1 cellular context compared by ENCODE assay signal in the genomic region with DNA sequence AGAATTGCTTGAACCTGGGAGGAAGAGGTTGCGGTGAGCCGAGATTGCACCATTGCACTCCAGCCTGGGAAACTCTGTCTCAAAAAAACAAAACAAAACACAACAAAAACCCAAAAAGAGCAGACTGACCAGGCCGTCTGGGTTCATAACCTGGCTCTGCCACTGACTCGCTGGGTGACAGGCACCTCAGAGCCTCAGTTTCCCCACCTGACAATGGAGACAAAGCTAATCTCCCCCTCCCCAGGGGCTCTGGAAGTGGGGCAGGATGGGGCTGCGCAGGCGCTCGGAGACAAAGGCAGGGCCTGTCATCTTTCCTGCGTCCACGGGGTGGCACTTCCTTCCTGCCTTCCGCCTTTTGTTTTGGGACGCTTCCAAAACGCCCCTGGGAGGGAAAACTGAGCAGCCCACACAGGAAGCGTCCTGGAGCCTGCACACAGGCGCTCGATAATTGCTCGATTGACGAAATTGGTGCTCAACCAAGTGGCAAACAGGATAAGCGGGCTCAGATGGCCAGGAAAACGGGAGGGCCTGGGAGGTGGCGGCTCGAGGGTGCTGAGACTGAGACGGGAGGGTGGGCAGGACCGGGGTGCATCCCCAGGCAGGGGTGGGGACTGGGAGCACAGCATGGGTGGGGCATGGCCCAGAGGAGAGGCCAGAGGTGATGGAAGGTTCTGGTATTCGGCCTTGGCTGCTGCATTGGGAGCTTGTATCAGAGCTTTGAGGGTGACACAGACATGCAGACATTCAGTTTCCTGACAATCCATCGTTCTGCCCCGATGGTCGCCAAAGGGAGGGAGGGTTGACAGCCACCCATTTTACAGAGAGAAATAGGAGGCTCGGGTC.
TF ChIP-seq lines count a peak whose summit lies in the region.

No MANE protein-coding gene starts in this region.

TF ChIP-seq in K562, 482 proteins besides CTCF, POLR2A, EP300 and RAD21 (continued from another document and continues in another):
- TF ChIP-seq, protein P1, sequence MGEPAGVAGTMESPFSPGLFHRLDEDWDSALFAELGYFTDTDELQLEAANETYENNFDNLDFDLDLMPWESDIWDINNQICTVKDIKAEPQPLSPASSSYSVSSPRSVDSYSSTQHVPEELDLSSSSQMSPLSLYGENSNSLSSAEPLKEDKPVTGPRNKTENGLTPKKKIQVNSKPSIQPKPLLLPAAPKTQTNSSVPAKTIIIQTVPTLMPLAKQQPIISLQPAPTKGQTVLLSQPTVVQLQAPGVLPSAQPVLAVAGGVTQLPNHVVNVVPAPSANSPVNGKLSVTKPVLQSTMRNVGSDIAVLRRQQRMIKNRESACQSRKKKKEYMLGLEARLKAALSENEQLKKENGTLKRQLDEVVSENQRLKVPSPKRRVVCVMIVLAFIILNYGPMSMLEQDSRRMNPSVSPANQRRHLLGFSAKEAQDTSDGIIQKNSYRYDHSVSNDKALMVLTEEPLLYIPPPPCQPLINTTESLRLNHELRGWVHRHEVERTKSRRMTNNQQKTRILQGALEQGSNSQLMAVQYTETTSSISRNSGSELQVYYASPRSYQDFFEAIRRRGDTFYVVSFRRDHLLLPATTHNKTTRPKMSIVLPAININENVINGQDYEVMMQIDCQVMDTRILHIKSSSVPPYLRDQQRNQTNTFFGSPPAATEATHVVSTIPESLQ (CRISPR knock-in tag; IDR thresholded peaks at IDR 0.05), result 0 out of 2 replicates have a peak, but pooled peaks have one; percentile 44
- TF ChIP-seq CC2D1A (IDR thresholded peaks at IDR 0.05) (peak; percentile 84), MTA1 (IDR thresholded peaks at IDR 0.05; ENCODE audit: borderline replicate concordance) (no peak), RBM22 (IDR thresholded peaks at IDR 0.05; ENCODE audit: low read depth, low read length, poor library complexity, severe bottlenecking) (no peak), MTF1 (CRISPR knock-in tag; IDR thresholded peaks at IDR 0.05; ENCODE audit: borderline replicate concordance) (no peak), CEBPB (tag; IDR thresholded peaks at IDR 0.05) (peak; percentile 66), ZNF444 (CRISPR knock-in tag; IDR thresholded peaks at IDR 0.05) (no peak), NFATC3 (IDR thresholded peaks at IDR 0.05) (no peak), ZNF384 (IDR thresholded peaks at IDR 0.05; ENCODE audit: low read depth, low read length) (0 out of 2 replicates have a peak, but pooled peaks have one; percentile 14), ARHGAP35 (IDR thresholded peaks at IDR 0.05; ENCODE audit: partially characterized antibody) (no peak), SMARCE1 (IDR thresholded peaks at IDR 0.05) (0 out of 2 replicates have a peak, but pooled peaks have one; percentile 44), SREBF2 (CRISPR knock-in tag; IDR thresholded peaks at IDR 0.05) (no peak), HLTF (IDR thresholded peaks at IDR 0.05) (no peak), RBM14 (IDR thresholded peaks at IDR 0.05; ENCODE audit: borderline replicate concordance, insufficient read depth, low read depth, low read length) (no peak), SMAD4 (CRISPR knock-in tag; conservative IDR thresholded peaks at IDR 0.05) (0 out of 2 replicates have a peak, but pooled peaks have one; percentile 28), BACH1 (tag; IDR thresholded peaks at IDR 0.05) (no peak), NONO (IDR thresholded peaks at IDR 0.05; ENCODE audit: low read depth in 2 of 2, low read length in 1 of 2) (peak in 1 of 2 experiments; percentile 84; a peak in 2 of 4 replicates), ZC3H8 (IDR thresholded peaks at IDR 0.05) (no peak), MTA2 (IDR thresholded peaks at IDR 0.05; ENCODE audit: low read depth) (no peak), CCNT2 (IDR thresholded peaks at IDR 0.05; ENCODE audit: borderline replicate concordance, extremely low read depth, insufficient read length, low read depth, low read length) (no peak), ELF1 (tag; IDR thresholded peaks at IDR 0.05) (peak; percentile 60; the same call in 1 of the 2 replicates), ZKSCAN8 (CRISPR knock-in tag; IDR thresholded peaks at IDR 0.05) (peak; percentile 92), ZNF175 (CRISPR knock-in tag; IDR thresholded peaks at IDR 0.05; ENCODE audit: low read depth) (no peak), CBX1 (IDR thresholded peaks at IDR 0.05; ENCODE audit: low read depth) (no peak), ZC3H4 (CRISPR knock-in tag; IDR thresholded peaks at IDR 0.05; ENCODE audit: borderline replicate concordance) (no peak), ZNF184 (CRISPR knock-in tag; IDR thresholded peaks at IDR 0.05) (no peak), RCOR1 (IDR thresholded peaks at IDR 0.05; ENCODE audit: borderline replicate concordance in 1 of 2, low read depth in 2 of 2, low read length in 2 of 2) (peak in 1 of 2 experiments; percentile 25; a peak in 1 of 4 replicates), CEBPG (CRISPR knock-in tag; IDR thresholded peaks at IDR 0.05) (peak; percentile 42; the same call in 1 of the 2 replicates), CEBPG (tag; conservative IDR thresholded peaks at IDR 0.05 in 1 of 2, IDR thresholded peaks at IDR 0.05 in 1 of 2) (0 out of 4 replicates have a peak, but pooled peaks of 1 of the 2 experiments have one; percentile 6), JUND (IDR thresholded peaks at IDR 0.05; ENCODE audit: borderline replicate concordance, low read depth, low read length) (peak; percentile 57; the same call in 1 of the 2 replicates), JUND (tag; IDR thresholded peaks at IDR 0.05; ENCODE audit: borderline replicate concordance, low read depth, low read length) (peak; percentile 25; the same call in 1 of the 3 replicates)
- TF ChIP-seq, protein P2, sequence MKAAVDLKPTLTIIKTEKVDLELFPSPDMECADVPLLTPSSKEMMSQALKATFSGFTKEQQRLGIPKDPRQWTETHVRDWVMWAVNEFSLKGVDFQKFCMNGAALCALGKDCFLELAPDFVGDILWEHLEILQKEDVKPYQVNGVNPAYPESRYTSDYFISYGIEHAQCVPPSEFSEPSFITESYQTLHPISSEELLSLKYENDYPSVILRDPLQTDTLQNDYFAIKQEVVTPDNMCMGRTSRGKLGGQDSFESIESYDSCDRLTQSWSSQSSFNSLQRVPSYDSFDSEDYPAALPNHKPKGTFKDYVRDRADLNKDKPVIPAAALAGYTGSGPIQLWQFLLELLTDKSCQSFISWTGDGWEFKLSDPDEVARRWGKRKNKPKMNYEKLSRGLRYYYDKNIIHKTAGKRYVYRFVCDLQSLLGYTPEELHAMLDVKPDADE (conservative IDR thresholded peaks at IDR 0.05; ENCODE audit: control insufficient read depth, low read depth, low read length), result 0 out of 2 replicates have a peak, but pooled peaks have one; percentile 34
- TF ChIP-seq, protein P3, sequence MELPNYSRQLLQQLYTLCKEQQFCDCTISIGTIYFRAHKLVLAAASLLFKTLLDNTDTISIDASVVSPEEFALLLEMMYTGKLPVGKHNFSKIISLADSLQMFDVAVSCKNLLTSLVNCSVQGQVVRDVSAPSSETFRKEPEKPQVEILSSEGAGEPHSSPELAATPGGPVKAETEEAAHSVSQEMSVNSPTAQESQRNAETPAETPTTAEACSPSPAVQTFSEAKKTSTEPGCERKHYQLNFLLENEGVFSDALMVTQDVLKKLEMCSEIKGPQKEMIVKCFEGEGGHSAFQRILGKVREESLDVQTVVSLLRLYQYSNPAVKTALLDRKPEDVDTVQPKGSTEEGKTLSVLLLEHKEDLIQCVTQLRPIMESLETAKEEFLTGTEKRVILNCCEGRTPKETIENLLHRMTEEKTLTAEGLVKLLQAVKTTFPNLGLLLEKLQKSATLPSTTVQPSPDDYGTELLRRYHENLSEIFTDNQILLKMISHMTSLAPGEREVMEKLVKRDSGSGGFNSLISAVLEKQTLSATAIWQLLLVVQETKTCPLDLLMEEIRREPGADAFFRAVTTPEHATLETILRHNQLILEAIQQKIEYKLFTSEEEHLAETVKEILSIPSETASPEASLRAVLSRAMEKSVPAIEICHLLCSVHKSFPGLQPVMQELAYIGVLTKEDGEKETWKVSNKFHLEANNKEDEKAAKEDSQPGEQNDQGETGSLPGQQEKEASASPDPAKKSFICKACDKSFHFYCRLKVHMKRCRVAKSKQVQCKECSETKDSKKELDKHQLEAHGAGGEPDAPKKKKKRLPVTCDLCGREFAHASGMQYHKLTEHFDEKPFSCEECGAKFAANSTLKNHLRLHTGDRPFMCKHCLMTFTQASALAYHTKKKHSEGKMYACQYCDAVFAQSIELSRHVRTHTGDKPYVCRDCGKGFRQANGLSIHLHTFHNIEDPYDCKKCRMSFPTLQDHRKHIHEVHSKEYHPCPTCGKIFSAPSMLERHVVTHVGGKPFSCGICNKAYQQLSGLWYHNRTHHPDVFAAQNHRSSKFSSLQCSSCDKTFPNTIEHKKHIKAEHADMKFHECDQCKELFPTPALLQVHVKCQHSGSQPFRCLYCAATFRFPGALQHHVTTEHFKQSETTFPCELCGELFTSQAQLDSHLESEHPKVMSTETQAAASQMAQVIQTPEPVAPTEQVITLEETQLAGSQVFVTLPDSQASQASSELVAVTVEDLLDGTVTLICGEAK (IDR thresholded peaks at IDR 0.05), result 0 out of 2 replicates have a peak, but pooled peaks have one; percentile 17
- TF ChIP-seq, protein P3 (CRISPR knock-in tag; IDR thresholded peaks at IDR 0.05), result no peak
- TF ChIP-seq, protein P4, sequence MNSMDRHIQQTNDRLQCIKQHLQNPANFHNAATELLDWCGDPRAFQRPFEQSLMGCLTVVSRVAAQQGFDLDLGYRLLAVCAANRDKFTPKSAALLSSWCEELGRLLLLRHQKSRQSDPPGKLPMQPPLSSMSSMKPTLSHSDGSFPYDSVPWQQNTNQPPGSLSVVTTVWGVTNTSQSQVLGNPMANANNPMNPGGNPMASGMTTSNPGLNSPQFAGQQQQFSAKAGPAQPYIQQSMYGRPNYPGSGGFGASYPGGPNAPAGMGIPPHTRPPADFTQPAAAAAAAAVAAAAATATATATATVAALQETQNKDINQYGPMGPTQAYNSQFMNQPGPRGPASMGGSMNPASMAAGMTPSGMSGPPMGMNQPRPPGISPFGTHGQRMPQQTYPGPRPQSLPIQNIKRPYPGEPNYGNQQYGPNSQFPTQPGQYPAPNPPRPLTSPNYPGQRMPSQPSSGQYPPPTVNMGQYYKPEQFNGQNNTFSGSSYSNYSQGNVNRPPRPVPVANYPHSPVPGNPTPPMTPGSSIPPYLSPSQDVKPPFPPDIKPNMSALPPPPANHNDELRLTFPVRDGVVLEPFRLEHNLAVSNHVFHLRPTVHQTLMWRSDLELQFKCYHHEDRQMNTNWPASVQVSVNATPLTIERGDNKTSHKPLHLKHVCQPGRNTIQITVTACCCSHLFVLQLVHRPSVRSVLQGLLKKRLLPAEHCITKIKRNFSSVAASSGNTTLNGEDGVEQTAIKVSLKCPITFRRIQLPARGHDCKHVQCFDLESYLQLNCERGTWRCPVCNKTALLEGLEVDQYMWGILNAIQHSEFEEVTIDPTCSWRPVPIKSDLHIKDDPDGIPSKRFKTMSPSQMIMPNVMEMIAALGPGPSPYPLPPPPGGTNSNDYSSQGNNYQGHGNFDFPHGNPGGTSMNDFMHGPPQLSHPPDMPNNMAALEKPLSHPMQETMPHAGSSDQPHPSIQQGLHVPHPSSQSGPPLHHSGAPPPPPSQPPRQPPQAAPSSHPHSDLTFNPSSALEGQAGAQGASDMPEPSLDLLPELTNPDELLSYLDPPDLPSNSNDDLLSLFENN (IDR thresholded peaks at IDR 0.05; ENCODE audit: low read depth in 2 of 2, low read length in 2 of 2), result 0 out of 4 replicates have a peak, but pooled peaks of 1 of the 2 experiments have one; percentile 24
- TF ChIP-seq, protein P5, sequence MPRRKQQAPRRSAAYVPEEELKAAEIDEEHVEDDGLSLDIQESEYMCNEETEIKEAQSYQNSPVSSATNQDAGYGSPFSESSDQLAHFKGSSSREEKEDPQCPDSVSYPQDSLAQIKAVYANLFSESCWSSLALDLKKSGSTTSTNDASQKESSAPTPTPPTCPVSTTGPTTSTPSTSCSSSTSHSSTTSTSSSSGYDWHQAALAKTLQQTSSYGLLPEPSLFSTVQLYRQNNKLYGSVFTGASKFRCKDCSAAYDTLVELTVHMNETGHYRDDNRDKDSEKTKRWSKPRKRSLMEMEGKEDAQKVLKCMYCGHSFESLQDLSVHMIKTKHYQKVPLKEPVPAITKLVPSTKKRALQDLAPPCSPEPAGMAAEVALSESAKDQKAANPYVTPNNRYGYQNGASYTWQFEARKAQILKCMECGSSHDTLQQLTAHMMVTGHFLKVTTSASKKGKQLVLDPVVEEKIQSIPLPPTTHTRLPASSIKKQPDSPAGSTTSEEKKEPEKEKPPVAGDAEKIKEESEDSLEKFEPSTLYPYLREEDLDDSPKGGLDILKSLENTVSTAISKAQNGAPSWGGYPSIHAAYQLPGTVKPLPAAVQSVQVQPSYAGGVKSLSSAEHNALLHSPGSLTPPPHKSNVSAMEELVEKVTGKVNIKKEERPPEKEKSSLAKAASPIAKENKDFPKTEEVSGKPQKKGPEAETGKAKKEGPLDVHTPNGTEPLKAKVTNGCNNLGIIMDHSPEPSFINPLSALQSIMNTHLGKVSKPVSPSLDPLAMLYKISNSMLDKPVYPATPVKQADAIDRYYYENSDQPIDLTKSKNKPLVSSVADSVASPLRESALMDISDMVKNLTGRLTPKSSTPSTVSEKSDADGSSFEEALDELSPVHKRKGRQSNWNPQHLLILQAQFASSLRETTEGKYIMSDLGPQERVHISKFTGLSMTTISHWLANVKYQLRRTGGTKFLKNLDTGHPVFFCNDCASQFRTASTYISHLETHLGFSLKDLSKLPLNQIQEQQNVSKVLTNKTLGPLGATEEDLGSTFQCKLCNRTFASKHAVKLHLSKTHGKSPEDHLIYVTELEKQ (CRISPR knock-in tag; IDR thresholded peaks at IDR 0.05), result no peak
- TF ChIP-seq, protein P6, sequence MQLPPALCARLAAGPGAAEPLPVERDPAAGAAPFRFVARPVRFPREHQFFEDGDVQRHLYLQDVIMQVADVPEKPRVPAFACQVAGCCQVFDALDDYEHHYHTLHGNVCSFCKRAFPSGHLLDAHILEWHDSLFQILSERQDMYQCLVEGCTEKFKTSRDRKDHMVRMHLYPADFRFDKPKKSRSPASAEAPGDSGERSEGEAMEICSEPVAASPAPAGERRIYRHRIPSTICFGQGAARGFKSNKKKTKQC (CRISPR knock-in tag; IDR thresholded peaks at IDR 0.05), result 0 out of 2 replicates have a peak, but pooled peaks have one; percentile 46
